10 cellular contexts compared by ENCODE assay signal in genomic region chr7:30172451-30172850, GRCh38. TPM values are rescaled to one million over a fixed set of nuclear protein-coding genes. Genes with fewer than 3 reads are reported as not detected.
A peak's percentile ranks its signal among the peaks of the same experiment; 100 is the strongest.
DNase-seq lines count a peak whose midpoint lies in the region; ATAC-seq and TF ChIP-seq lines count a peak whose summit lies in the region.
"Had no signal": no experiment of that assay in that cellular context is flagged by ENCODE, and none has a peak within 500 bp of the region (broad histone marks: within the 10 kb centered on the region; RNA-seq: fewer than 3 reads in every experiment).

No MANE protein-coding gene starts in this region.

- H3K4me3 ChIP-seq in esophagus squamous epithelium, result no peak overlapping the region
- H3K4me3 ChIP-seq in stomach, result no peak overlapping the region
- H3K4me3 ChIP-seq: A549 had no signal

- ATAC-seq in HG03175 (IDR thresholded peaks at IDR 0.05; ENCODE audit: unreplicated experiment), result no peak
- no peak for ATAC-seq in activated CD8-positive, alpha-beta T cell treated with anti-CD3 and anti-CD28 coated beads for 36 hours

- H3K9me3 Mint-ChIP-seq in activated CD8-positive, alpha-beta T cell treated with anti-CD3 and anti-CD28 coated beads for 36 hours, result no peaks in the 10 kb centered on the region

- H3K27me3 ChIP-seq in esophagus squamous epithelium (no peaks in the 10 kb centered on the region), stomach (no peaks in the 10 kb centered on the region)

- no peaks in the 10 kb centered on the region for H3K36me3 Mint-ChIP-seq in activated CD8-positive, alpha-beta T cell treated with anti-CD3 and anti-CD28 coated beads for 36 hours (ENCODE audit: low read depth)

- H3K9me3 ChIP-seq in esophagus squamous epithelium, result no peaks in the 10 kb centered on the region
- H3K9me3 ChIP-seq in stomach, result no peaks in the 10 kb centered on the region
- H3K9me3 ChIP-seq: A549 had no signal

- TF ChIP-seq POLR2A in esophagus squamous epithelium (IDR thresholded peaks at IDR 0.05) (no peak), stomach (IDR thresholded peaks at IDR 0.05) (no peak)

- H3K36me3 ChIP-seq in esophagus squamous epithelium, result no peaks in the 10 kb centered on the region
- peaks cover 0 to 5% (median 0%) of the 10 kb centered on the region in 4 donors for H3K36me3 ChIP-seq in stomach

- no peaks in the 10 kb centered on the region for H3K4me1 Mint-ChIP-seq in activated CD8-positive, alpha-beta T cell treated with anti-CD3 and anti-CD28 coated beads for 36 hours (ENCODE audit: low read depth)

- 29 to 34% methylated on average over 3 of the region's 3 CpGs for WGBS in esophagus squamous epithelium, 2 donors
- WGBS in stomach, 5 donors, result 69 to 80% (median 77%) methylated on average over 3 of the region's 3 CpGs

- peak; percentile 46 for DNase-seq in DMS53 (lab: John Stamatoyannopoulos, UW)
- DNase-seq in DMS53 treated with DMSO at 0.1 percent for 48 hours (lab: John Stamatoyannopoulos, UW; ENCODE audit: unreplicated experiment), result no peak
- DNase-seq in RPMI7951 (ENCODE audit: low read depth), result peak; percentile 74
- DNase-seq in esophagus squamous epithelium (lab: John Stamatoyannopoulos, UW), result no peak
- no peak for DNase-seq in stomach
- no peak for DNase-seq in NCI-H2227 (lab: John Stamatoyannopoulos, UW; ENCODE audit: unreplicated experiment)
- no peak for DNase-seq in activated CD8-positive, alpha-beta T cell treated with anti-CD3 and anti-CD28 coated beads for 36 hours
- DNase-seq: activated T-cell treated with anti-CD3 and anti-CD28 coated beads, Interleukin-2, amount 50 U/mL, for 48 hours had no signal

- no peak for TF ChIP-seq EP300 in stomach (IDR thresholded peaks at IDR 0.05)

- POLR2A ChIA-PET in activated CD8-positive, alpha-beta T cell treated with anti-CD3 and anti-CD28 coated beads for 36 hours (lab: Charles Lee), result no interaction called here

- H3K4me1 ChIP-seq in esophagus squamous epithelium (peaks cover 9 to 94% (median 45%) of the 10 kb centered on the region in 3 donors), stomach (peaks cover 15 to 73% (median 45%) of the 10 kb centered on the region in 4 donors)

- CTCF ChIA-PET in activated CD8-positive, alpha-beta T cell treated with anti-CD3 and anti-CD28 coated beads for 36 hours (lab: Charles Lee), result no interaction called here

- TF ChIP-seq CTCF in esophagus squamous epithelium (IDR thresholded peaks at IDR 0.05) (no peak), stomach (IDR thresholded peaks at IDR 0.05) (no peak)
- TF ChIP-seq CTCF in activated CD8-positive, alpha-beta T cell treated with anti-CD3 and anti-CD28 coated beads for 36 hours (IDR thresholded peaks at IDR 0.05), result no peak

- H3K4me3 Mint-ChIP-seq in activated CD8-positive, alpha-beta T cell treated with anti-CD3 and anti-CD28 coated beads for 36 hours, result no peak overlapping the region

- intact Hi-C loops in esophagus squamous epithelium (cut with DNase I), result no loop called here
- intact Hi-C loops in stomach (cut with DNase I; ENCODE audit: low total_unique reads), result loop anchor here (10.0 kb wide), 1 partner anchor 102 kb away; no protein-coding TSS in a partner anchor
- intact Hi-C loops in activated CD8-positive, alpha-beta T cell treated with anti-CD3 and anti-CD28 coated beads for 36 hours (cut with micrococcal nuclease), result no loop called here

- no peaks in the 10 kb centered on the region for H3K27me3 Mint-ChIP-seq in activated CD8-positive, alpha-beta T cell treated with anti-CD3 and anti-CD28 coated beads for 36 hours

- peak overlapping the region; percentile 67 to 88 (median 80) for H3K27ac ChIP-seq in esophagus squamous epithelium
- H3K27ac ChIP-seq in stomach, result peak overlapping the region in 4 of 5 donors; percentile 67 to 83 (median 72)

- H3K27ac Mint-ChIP-seq in activated CD8-positive, alpha-beta T cell treated with anti-CD3 and anti-CD28 coated beads for 36 hours, result no peak overlapping the region

RNA-seq across cellular contexts. Expression of gene MTURN, which starts 37.7 kb away (rescaled TPM):
- 5.0 and 9.1 TPM in 2 replicates for total RNA-seq in RPMI7951 (2014; rRNA removed; shearing (Covaris generic))
- total RNA-seq in esophagus squamous epithelium (10 to 100 TPM; 10.4 to 88.9 (median 18.6) TPM), stomach (10 to 100 TPM in 4 of 5 donors, 1 to 10 TPM in 1; 7.8 to 84.8 (median 38.7) TPM)
- polyA plus RNA-seq in stomach, result 10 to 100 TPM; 19.5 to 52.7 (median 28.6) TPM
- 1 to 10 TPM; 3.2 to 3.3 TPM for total RNA-seq in activated CD8-positive, alpha-beta T cell treated with anti-CD3 and anti-CD28 coated beads for 36 hours

Comparison
In these comparisons a context has a peak if more than half of its experiments do, and no peak if none do; other contexts are left out.
1. DNase-seq: peak in DMS53 (single experiment) and RPMI7951 (single experiment); none in DMS53 treated with DMSO at 0.1 percent for 48 hours (single experiment), esophagus squamous epithelium (single experiment), stomach (single experiment), NCI-H2227 (single experiment) and activated CD8-positive, alpha-beta T cell treated with anti-CD3 and anti-CD28 coated beads for 36 hours (single experiment).